ENCODE assay signal across 9 cellular contexts in genomic region chr11:66115638-66116410, GRCh38. TPM values are rescaled to one million over a fixed set of nuclear protein-coding genes. Genes with fewer than 3 reads are reported as not detected.
DNase-seq lines count a peak whose midpoint lies in the region; ATAC-seq, FAIRE-seq and TF ChIP-seq lines count a peak whose summit lies in the region.
"Had no signal": no experiment of that assay in that cellular context is flagged by ENCODE, and none has a peak within 500 bp of the region (broad histone marks: within the 10 kb centered on the region; RNA-seq: fewer than 3 reads in every experiment).

No MANE protein-coding gene starts in this region.

- POLR2A ChIA-PET in HepG2 (lab: Yijun Ruan, JAX) = interaction anchor here (0.7 to 1.8 kb wide), 5 partner anchors 14 to 172 kb away, joined by 3 to 4 read pairs (median 3); partner anchors contain the start of gene SF3B2

- peaks cover 72% of the 10 kb centered on the region for H3K4me1 Mint-ChIP-seq in chondrocyte (ENCODE audit: low read depth)

- TF ChIP-seq EP300 in HepG2 (IDR thresholded peaks at IDR 0.05; ENCODE audit: low read depth in 2 of 2, low read length in 2 of 2) (no peak), HepG2 (CRISPR knock-in tag; IDR thresholded peaks at IDR 0.05; ENCODE audit: borderline replicate concordance) (no peak), suprapubic skin (IDR thresholded peaks at IDR 0.05) (no peak)

- peak overlapping the region; percentile 37; the same call in 1 of the 2 replicates for H3K9ac ChIP-seq in HepG2 (ENCODE audit: insufficient read depth, low read depth, low read length)

- CTCF ChIA-PET in HepG2 (lab: Yijun Ruan, JAX; ENCODE audit: low intra/inter-chr PET ratio, low total read pairs) = no interaction called here

- in situ Hi-C loops in HepG2 (cut with HindIII; ENCODE audit: extremely low pct_ligation_motif_present, low pct_unique_long_range_greater_than_20kb) = no loop called here

- intact Hi-C loops in HepG2 (cut with micrococcal nuclease; ENCODE audit: unreplicated experiment) = loop anchor here (5.0 kb wide), 1 partner anchor 44 kb away; the partner anchor contains the start of gene PACS1
- intact Hi-C loops in right lobe of liver (cut with DNase I) = no loop called here

- H2AFZ ChIP-seq in HepG2 (ENCODE audit: low read length) = no peak overlapping the region

- no peaks in the 10 kb centered on the region for H3K27me3 Mint-ChIP-seq in chondrocyte (ENCODE audit: low read depth)

- peak overlapping the region; percentile 72 for H3K4me2 ChIP-seq in HepG2 (ENCODE audit: low read depth, low read length)

- TF ChIP-seq RAD21 in HepG2 (CRISPR knock-in tag; IDR thresholded peaks at IDR 0.05) = no peak

- H3K79me2 ChIP-seq in HepG2 (ENCODE audit: insufficient read depth, low read length) = peaks cover 2% of the 10 kb centered on the region

- BruUV-seq in HepG2 (replicated peaks; lab: Mats Ljungman, UMichigan) = no TSS peak

- peaks cover 91% of the 10 kb centered on the region for H3K4me1 ChIP-seq in HepG2 (ENCODE audit: insufficient read depth, low read length)
- peaks cover 0 to 12% (median 0%) of the 10 kb centered on the region in 4 donors for H3K4me1 ChIP-seq in right lobe of liver
- peaks cover 49% of the 10 kb centered on the region for H3K4me1 ChIP-seq in suprapubic skin

- no peaks in the 10 kb centered on the region for H3K9me3 Mint-ChIP-seq in chondrocyte (ENCODE audit: low read depth)

- no peaks in the 10 kb centered on the region for H4K20me1 ChIP-seq in HepG2 (ENCODE audit: insufficient read depth, low read length)

- TF ChIP-seq POLR2A in HepG2 (IDR thresholded peaks at IDR 0.05; ENCODE audit: insufficient read depth in 1 of 2, low read depth in 2 of 2, low read length in 2 of 2) = no peak
- TF ChIP-seq POLR2A in right lobe of liver (IDR thresholded peaks at IDR 0.05) = no peak
- no peak for TF ChIP-seq POLR2A in suprapubic skin (IDR thresholded peaks at IDR 0.05)

- no peaks in the 10 kb centered on the region for H3K36me3 ChIP-seq in HepG2 (replicated peaks in 1 of 2; ENCODE audit: control insufficient read depth in 1 of 2, insufficient read depth in 2 of 2, low read length in 2 of 2)
- no peaks in the 10 kb centered on the region for H3K36me3 ChIP-seq in right lobe of liver
- no peaks in the 10 kb centered on the region for H3K36me3 ChIP-seq in suprapubic skin

- peak overlapping the region; percentile 82 for H3K27ac Mint-ChIP-seq in chondrocyte (ENCODE audit: unreplicated experiment)

- H3K9me3 ChIP-seq in HepG2 (ENCODE audit: low read length) (no peaks in the 10 kb centered on the region), right lobe of liver (no peaks in the 10 kb centered on the region), suprapubic skin (no peaks in the 10 kb centered on the region)

- ATAC-seq in HepG2 (peak; percentile 40), right lobe of liver (no peak), HG03439 (IDR thresholded peaks at IDR 0.05; ENCODE audit: unreplicated experiment) (peak; percentile 42), HG03469 (IDR thresholded peaks at IDR 0.05; ENCODE audit: unreplicated experiment) (no peak)

- peak; percentile 73 for FAIRE-seq in HepG2 (lab: Jason Lieb, UNC)

- H3K4me3 Mint-ChIP-seq in chondrocyte (ENCODE audit: unreplicated experiment) = no peak overlapping the region

- H3K4me3 ChIP-seq in HepG2 (replicated peaks in 1 of 3; ENCODE audit: insufficient read depth in 1 of 3, low read depth in 2 of 3, low read length in 3 of 3) (peak overlapping the region in 2 of 3 experiments; percentile 18 to 32; a peak in 2 of 6 replicates), right lobe of liver (no peak overlapping the region), suprapubic skin (no peak overlapping the region)

- peak overlapping the region; percentile 64 for H3K27ac ChIP-seq in HepG2 (ENCODE audit: extremely low read length, insufficient read depth, low read length)
- peak overlapping the region in 1 of 3 donors; percentile 0 for H3K27ac ChIP-seq in right lobe of liver
- H3K27ac ChIP-seq in suprapubic skin = no peak overlapping the region

- peak; percentile 46 for DNase-seq in HepG2 (ENCODE audit: low spot score)
- DNase-seq in right lobe of liver = no peak
- no peak for DNase-seq in chondrocyte (ENCODE audit: low spot score)
- DNase-seq in suprapubic skin (ENCODE audit: low spot score in 2 of 2) = no peak
- no peak for DNase-seq in DMS 273 treated with DMSO at 0.1 percent for 48 hours (lab: John Stamatoyannopoulos, UW)
- no peak for DNase-seq in NCI-H446 treated with DMSO at 0.1 percent for 48 hours (lab: John Stamatoyannopoulos, UW)
- DNase-seq: NCI-H2029 had no signal

- no peaks in the 10 kb centered on the region for H3K36me3 Mint-ChIP-seq in chondrocyte (ENCODE audit: low read depth)

- no peak for TF ChIP-seq CTCF in HepG2 (CRISPR knock-in tag; IDR thresholded peaks at IDR 0.05)
- no peak for TF ChIP-seq CTCF in right lobe of liver (IDR thresholded peaks at IDR 0.05)
- TF ChIP-seq CTCF in chondrocyte (IDR thresholded peaks at IDR 0.05) = no peak
- no peak for TF ChIP-seq CTCF in suprapubic skin (IDR thresholded peaks at IDR 0.05)

- H3K27me3 ChIP-seq in HepG2 (ENCODE audit: control insufficient read depth in 1 of 2, insufficient read depth in 2 of 2, low read length in 2 of 2) (no peaks in the 10 kb centered on the region), right lobe of liver (no peaks in the 10 kb centered on the region), suprapubic skin (no peaks in the 10 kb centered on the region)

- 16% methylated on average over 10 of the region's 10 CpGs for WGBS in HepG2 (ENCODE audit: low lambda C conversion rate)
- WGBS in right lobe of liver (ENCODE audit: insufficient coverage, low coverage, low lambda C conversion rate, missing lambda C conversion rate) = 35% methylated on average over 10 of the region's 10 CpGs
- WGBS in suprapubic skin = 77% methylated on average over 10 of the region's 10 CpGs

TF ChIP-seq in HepG2, 621 proteins besides CTCF, POLR2A, EP300 and RAD21:
- TF ChIP-seq ZNF614 (CRISPR knock-in tag; IDR thresholded peaks at IDR 0.05; ENCODE audit: borderline replicate concordance) (0 out of 2 replicates have a peak, but pooled peaks have one; percentile 20), MATR3 (CRISPR knock-in tag; IDR thresholded peaks at IDR 0.05) (no peak), XRCC5 (optimal IDR thresholded peaks at IDR 0.05; ENCODE audit: low read length) (peak; percentile 44), NR2F6 (IDR thresholded peaks at IDR 0.05) (peak; percentile 49), NR2F6 (CRISPR knock-in tag; IDR thresholded peaks at IDR 0.05) (no peak), HNF4A (CRISPR knock-in tag; IDR thresholded peaks at IDR 0.05) (peak; percentile 44), ZMYM4 (CRISPR knock-in tag; IDR thresholded peaks at IDR 0.05) (0 out of 2 replicates have a peak, but pooled peaks have one; percentile 20), SOX6 (IDR thresholded peaks at IDR 0.05) (no peak), SOX6 (CRISPR knock-in tag; IDR thresholded peaks at IDR 0.05) (peak; percentile 30; the same call in 1 of the 2 replicates), MEIS1 (CRISPR knock-in tag; IDR thresholded peaks at IDR 0.05; ENCODE audit: borderline replicate concordance) (no peak)

RNA-seq across cellular contexts. Expression of gene PACS1, which starts 45.8 kb away (rescaled TPM):
- total RNA-seq in HepG2 (2016; rRNA removed; fragmentation: Illumina TruSeq; extraction: Trizol) (7.6 and 12.2 TPM in 2 replicates), right lobe of liver (10 to 100 TPM in 4 of 6 experiments, 1 to 10 TPM in 2; 5.8 to 23.7 (median 12.5) TPM), chondrocyte (74.4 to 90.7 TPM (median 85.7 TPM) in 3 replicates), suprapubic skin (10 to 100 TPM; 30.5 to 78.6 (median 41.8) TPM)
- total RNA-seq in HepG2 (2016; cell fraction: cytosol; rRNA removed; fragmentation: Illumina TruSeq; extraction: Trizol; ENCODE audit: low read depth) = 4.8 and 5.7 TPM in 2 replicates
- 7.7 and 14.4 TPM in 2 replicates for total RNA-seq in HepG2 (2016; cell fraction: insoluble cytoplasmic fraction; rRNA removed; fragmentation: Illumina TruSeq; extraction: Trizol)
- 14.5 and 17.0 TPM in 2 replicates for total RNA-seq in HepG2 (2016; cell fraction: membrane; rRNA removed; fragmentation: Illumina TruSeq; extraction: Trizol)
- 14.3 and 14.8 TPM in 2 replicates for total RNA-seq in HepG2 (2016; cell fraction: nucleus; rRNA removed; fragmentation: Illumina TruSeq; extraction: Trizol)
- 8.6 and 11.9 TPM in 2 replicates for polyA plus RNA-seq in HepG2 (2011; rRNA removed)
- 6.3 and 6.7 TPM in 2 replicates for polyA plus RNA-seq in HepG2 (2011; cell fraction: cytosol; rRNA removed)
- polyA plus RNA-seq in HepG2 (2011; cell fraction: nucleus; rRNA removed) = 24.8 and 26.9 TPM in 2 replicates
- polyA plus RNA-seq in HepG2 (2012) = 12.5 and 17.3 TPM in 2 replicates
- 5.2 and 6.3 TPM in 2 replicates for polyA plus RNA-seq in HepG2 (2016; cell fraction: cytosol; fragmentation: Illumina TruSeq; extraction: Trizol; ENCODE audit: low read depth)
- polyA plus RNA-seq in HepG2 (2016; cell fraction: insoluble cytoplasmic fraction; fragmentation: Illumina TruSeq; extraction: Trizol; ENCODE audit: low read depth) = 11.8 and 22.2 TPM in 2 replicates
- polyA plus RNA-seq in HepG2 (2016; cell fraction: membrane; fragmentation: Illumina TruSeq; extraction: Trizol; ENCODE audit: low read depth) = 17.7 and 23.2 TPM in 2 replicates
- 21.2 and 23.6 TPM in 2 replicates for polyA plus RNA-seq in HepG2 (2016; cell fraction: nucleus; fragmentation: Illumina TruSeq; extraction: Trizol; ENCODE audit: insufficient read depth, low read depth)
- polyA minus RNA-seq in HepG2 (2011; rRNA and poly(A)+ RNA removed; ENCODE audit: low replicate concordance) = 28.3 and 63.7 TPM in 2 replicates
- 16.9 and 29.5 TPM in 2 replicates for polyA minus RNA-seq in HepG2 (2011; cell fraction: cytosol; rRNA and poly(A)+ RNA removed)
- 26.5 and 37.7 TPM in 2 replicates for polyA minus RNA-seq in HepG2 (2011; cell fraction: nucleus; rRNA and poly(A)+ RNA removed)

Comparison
In these comparisons a context has a peak if more than half of its experiments do, and no peak if none do; other contexts are left out.
1. ATAC-seq: peak in HepG2 (single experiment) and HG03439 (single experiment); none in right lobe of liver (0 of 4) and HG03469 (single experiment).
2. H3K4me3 ChIP-seq: peak in HepG2 (2 of 3); none in right lobe of liver (0 of 3) and suprapubic skin (single experiment).